In the genomic region with DNA sequence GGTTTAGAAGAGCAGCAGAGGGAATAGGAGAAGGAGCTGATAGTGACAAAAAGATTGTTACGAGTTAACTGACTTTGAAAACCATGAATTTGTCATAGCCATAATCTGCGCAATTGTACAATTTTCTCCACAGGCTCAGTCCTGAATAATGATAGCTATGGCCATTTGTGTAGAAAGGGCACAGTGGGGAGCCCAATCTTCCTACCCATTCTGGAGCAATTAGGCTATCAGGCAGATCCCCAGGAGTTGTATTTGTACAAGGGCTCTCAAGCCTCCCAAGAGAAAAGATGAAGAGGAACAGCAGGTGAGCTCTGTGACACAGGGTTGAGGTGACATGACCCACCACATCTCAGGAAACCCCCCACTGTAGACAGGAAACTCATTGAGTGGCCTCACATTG, we compare ENCODE assay signal across 15 cellular contexts. TPM values are rescaled to one million over a fixed set of nuclear protein-coding genes. Genes with fewer than 3 reads are reported as not detected.
"Had no signal": no experiment of that assay in that cellular context is flagged by ENCODE, and none has a peak within 500 bp of the region (broad histone marks: within the 10 kb centered on the region; RNA-seq: fewer than 3 reads in every experiment).

No MANE protein-coding gene starts in this region.

- H3K27ac ChIP-seq: esophagus squamous epithelium, left ventricle myocardium inferior had no signal

- DNase-seq: activated CD4-positive, CD25-positive, alpha-beta regulatory T cell; activated naive CD4-positive, alpha-beta T cell treated with anti-CD3 and anti-CD28 coated beads for 36 hours; activated naive CD8-positive, alpha-beta T cell treated with anti-CD3 and anti-CD28 coated beads, Interleukin-2, amount 50 U/mL, for 24 hours; aorta; cerebellar nuclear complex; effector CD8-positive, alpha-beta T cell; esophagus squamous epithelium; hypothalamus; kidney; left ventricle myocardium inferior; mucosa of descending colon; naive thymus-derived CD4-positive, alpha-beta T cell; pancreas; stimulated activated CD4-positive, alpha-beta T cell treated with anti-CD3 and anti-CD28 coated beads, Interleukin-2, amount 100 ng/mL, for 24 hours had no signal

- H3K9me3 ChIP-seq: esophagus squamous epithelium, left ventricle myocardium inferior, mucosa of descending colon, pancreas had no signal

- H3K4me3 ChIP-seq: esophagus squamous epithelium, left ventricle myocardium inferior, mucosa of descending colon, pancreas had no signal

- H3K27me3 ChIP-seq: esophagus squamous epithelium, pancreas had no signal

- H3K36me3 ChIP-seq: esophagus squamous epithelium, left ventricle myocardium inferior, pancreas had no signal

- ATAC-seq: activated naive CD8-positive, alpha-beta T cell treated with anti-CD3 and anti-CD28 coated beads, Interleukin-2, amount 50 U/mL, for 24 hours; activated T-helper 17 cell treated with anti-CD3 and anti-CD28 coated beads, Interleukin-2, amount 50 U/mL, for 72 hours; mucosa of descending colon; naive thymus-derived CD4-positive, alpha-beta T cell had no signal

RNA-seq across cellular contexts. Expression of a gene that starts 42.1 kb away (rescaled TPM):
- total RNA-seq: activated T-helper 17 cell treated with anti-CD3 and anti-CD28 coated beads, Interleukin-2, amount 50 U/mL, for 72 hours had no signal
